Comparison of ENCODE assay signal across 7 cellular contexts in genomic region chr2:219453691-219454131, GRCh38. TPM values are rescaled to one million over a fixed set of nuclear protein-coding genes. Genes with fewer than 3 reads are reported as not detected.
DNase-seq lines count a peak whose midpoint lies in the region; ATAC-seq and TF ChIP-seq lines count a peak whose summit lies in the region.

No MANE protein-coding gene starts in this region.

- H3K4me1 ChIP-seq in ascending aorta (peaks cover 47 to 75% of the 10 kb centered on the region in 2 donors), tibial nerve (peaks cover 0 to 20% (median 0%) of the 10 kb centered on the region in 4 donors)

- peak overlapping the region; percentile 91 to 94 for H3K27ac ChIP-seq in ascending aorta
- peak overlapping the region; percentile 19 to 70 (median 28) for H3K27ac ChIP-seq in tibial nerve

- 27 to 36% methylated on average over 4 of the region's 4 CpGs for WGBS in tibial nerve, 2 donors

- no peak for TF ChIP-seq CTCF in ascending aorta (IDR thresholded peaks at IDR 0.05)
- no peak for TF ChIP-seq CTCF in tibial nerve (IDR thresholded peaks at IDR 0.05)

- intact Hi-C loops in ascending aorta (cut with DNase I) = loop anchor here (5.0 kb wide), 1 partner anchor 176 kb away; the partner anchor contains the start of gene DNAJB2

- H3K9me3 ChIP-seq in ascending aorta (no peaks in the 10 kb centered on the region), tibial nerve (no peaks in the 10 kb centered on the region)

- H3K4me3 ChIP-seq in ascending aorta (peak overlapping the region in 1 of 2 donors; percentile 12), tibial nerve (no peak overlapping the region)

- TF ChIP-seq POLR2A in tibial nerve (IDR thresholded peaks at IDR 0.05) = no peak

- peak; percentile 66 for DNase-seq in HS-27A (ENCODE audit: low read depth)
- DNase-seq in ascending aorta (ENCODE audit: low spot score in 2 of 2) = peak; percentile 96 to 99
- DNase-seq in islet precursor cell = peak; percentile 86
- peak in 1 of 2 donors; percentile 17 for DNase-seq in tibial nerve (ENCODE audit: low spot score in 2 of 2)
- DNase-seq in OCI-M2 (lab: John Stamatoyannopoulos, UW; ENCODE audit: unreplicated experiment) = no peak
- DNase-seq in activated CD4-positive, alpha-beta T cell treated with anti-CD3 and anti-CD28 coated beads for 4 hours = no peak

- ATAC-seq in HG02610 (IDR thresholded peaks at IDR 0.05; ENCODE audit: unreplicated experiment) = no peak

- no peak for TF ChIP-seq EP300 in tibial nerve (IDR thresholded peaks at IDR 0.05)

- H3K36me3 ChIP-seq in ascending aorta (peaks cover 44 to 55% of the 10 kb centered on the region in 2 donors), tibial nerve (no peaks in the 10 kb centered on the region)

- H3K27me3 ChIP-seq in ascending aorta = no peaks in the 10 kb centered on the region
- peaks cover 0 to 26% of the 10 kb centered on the region in 2 donors for H3K27me3 ChIP-seq in tibial nerve

RNA-seq across cellular contexts. Expression of gene SPEG, which starts 19.1 kb away (rescaled TPM):
- total RNA-seq in ascending aorta = 390 TPM
- 10 to 100 TPM in 1 of 4 donors, 1 to 10 TPM in 3; 6.7 to 10.2 (median 8.1) TPM for total RNA-seq in tibial nerve

RNA-seq across cellular contexts. Expression of gene DES, which starts 35.5 kb away (rescaled TPM):
- 182 TPM for total RNA-seq in ascending aorta
- 10 to 100 TPM; 20.7 to 50.4 (median 25.0) TPM for total RNA-seq in tibial nerve

RNA-seq across cellular contexts. Expression of gene GMPPA, which starts 45.0 kb away (rescaled TPM):
- 11.4 TPM for total RNA-seq in ascending aorta
- total RNA-seq in tibial nerve = 10 to 100 TPM; 18.8 to 29.7 (median 27.8) TPM

Comparison
In these comparisons a context has a peak if more than half of its experiments do, and no peak if none do; other contexts are left out.
1. DNase-seq: peak in HS-27A (single experiment), ascending aorta (2 of 2) and islet precursor cell (single experiment); none in OCI-M2 (single experiment) and activated CD4-positive, alpha-beta T cell treated with anti-CD3 and anti-CD28 coated beads for 4 hours (0 of 2).
2. RNA of gene SPEG, which starts 19.1 kb away (total RNA-seq): 390 TPM in ascending aorta (single experiment); 6.7 to 10.2 TPM in tibial nerve; every median in the first group is over 10 times any median in the second.